Comparison of ENCODE assay signal across 1 cellular context in the genomic region with DNA sequence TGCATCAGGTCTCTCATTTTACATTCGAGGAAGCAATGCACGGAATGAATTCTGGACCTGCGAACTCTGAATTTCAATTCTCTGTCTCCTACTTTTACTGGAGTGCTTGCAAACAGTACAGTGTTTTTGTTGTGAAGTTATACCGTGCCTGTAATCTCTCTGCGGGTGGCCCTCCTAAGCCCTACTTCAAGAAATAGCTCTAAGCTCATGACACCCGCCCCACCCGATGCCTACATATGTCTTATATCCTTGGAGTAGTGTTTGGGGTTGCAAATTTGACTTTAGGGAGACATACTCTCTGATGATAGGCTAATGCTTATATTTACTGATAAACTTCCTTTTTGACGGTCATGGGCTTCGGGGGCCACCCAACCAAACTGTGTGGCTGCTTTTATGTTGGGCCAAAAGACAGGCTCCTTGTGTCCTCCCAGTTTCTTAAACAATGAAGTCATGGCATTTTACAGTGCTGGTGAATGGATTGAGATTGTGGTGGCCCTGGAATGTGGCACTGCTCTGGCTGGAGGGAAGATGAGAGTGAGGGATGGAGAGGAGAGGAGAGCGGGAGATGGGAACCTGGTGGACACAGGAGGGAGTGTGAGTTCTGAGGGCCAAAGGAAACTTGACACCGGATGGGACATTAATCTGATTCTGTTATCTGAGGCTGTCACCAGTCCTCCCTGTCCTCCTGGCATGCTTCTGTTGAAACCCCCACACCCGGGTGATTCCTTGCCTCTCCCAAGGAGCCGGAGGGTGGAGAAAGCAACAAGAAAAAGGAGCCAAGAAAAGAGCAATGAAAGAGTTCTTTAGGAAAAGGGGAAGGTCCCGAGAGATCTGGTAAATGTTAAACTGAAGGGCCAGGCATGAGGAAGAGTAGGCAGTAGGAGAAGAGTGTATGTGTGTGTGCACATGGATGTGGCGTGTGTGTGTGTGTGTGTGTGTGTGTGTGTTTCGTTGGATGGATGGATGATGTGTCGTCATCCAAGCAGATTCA.
TF ChIP-seq lines count a peak whose summit lies in the region.

No MANE protein-coding gene starts in this region.

TF ChIP-seq in WTC11, 78 proteins besides CTCF, POLR2A, EP300 and RAD21 (continued from another document):
- TF ChIP-seq, protein P1, sequence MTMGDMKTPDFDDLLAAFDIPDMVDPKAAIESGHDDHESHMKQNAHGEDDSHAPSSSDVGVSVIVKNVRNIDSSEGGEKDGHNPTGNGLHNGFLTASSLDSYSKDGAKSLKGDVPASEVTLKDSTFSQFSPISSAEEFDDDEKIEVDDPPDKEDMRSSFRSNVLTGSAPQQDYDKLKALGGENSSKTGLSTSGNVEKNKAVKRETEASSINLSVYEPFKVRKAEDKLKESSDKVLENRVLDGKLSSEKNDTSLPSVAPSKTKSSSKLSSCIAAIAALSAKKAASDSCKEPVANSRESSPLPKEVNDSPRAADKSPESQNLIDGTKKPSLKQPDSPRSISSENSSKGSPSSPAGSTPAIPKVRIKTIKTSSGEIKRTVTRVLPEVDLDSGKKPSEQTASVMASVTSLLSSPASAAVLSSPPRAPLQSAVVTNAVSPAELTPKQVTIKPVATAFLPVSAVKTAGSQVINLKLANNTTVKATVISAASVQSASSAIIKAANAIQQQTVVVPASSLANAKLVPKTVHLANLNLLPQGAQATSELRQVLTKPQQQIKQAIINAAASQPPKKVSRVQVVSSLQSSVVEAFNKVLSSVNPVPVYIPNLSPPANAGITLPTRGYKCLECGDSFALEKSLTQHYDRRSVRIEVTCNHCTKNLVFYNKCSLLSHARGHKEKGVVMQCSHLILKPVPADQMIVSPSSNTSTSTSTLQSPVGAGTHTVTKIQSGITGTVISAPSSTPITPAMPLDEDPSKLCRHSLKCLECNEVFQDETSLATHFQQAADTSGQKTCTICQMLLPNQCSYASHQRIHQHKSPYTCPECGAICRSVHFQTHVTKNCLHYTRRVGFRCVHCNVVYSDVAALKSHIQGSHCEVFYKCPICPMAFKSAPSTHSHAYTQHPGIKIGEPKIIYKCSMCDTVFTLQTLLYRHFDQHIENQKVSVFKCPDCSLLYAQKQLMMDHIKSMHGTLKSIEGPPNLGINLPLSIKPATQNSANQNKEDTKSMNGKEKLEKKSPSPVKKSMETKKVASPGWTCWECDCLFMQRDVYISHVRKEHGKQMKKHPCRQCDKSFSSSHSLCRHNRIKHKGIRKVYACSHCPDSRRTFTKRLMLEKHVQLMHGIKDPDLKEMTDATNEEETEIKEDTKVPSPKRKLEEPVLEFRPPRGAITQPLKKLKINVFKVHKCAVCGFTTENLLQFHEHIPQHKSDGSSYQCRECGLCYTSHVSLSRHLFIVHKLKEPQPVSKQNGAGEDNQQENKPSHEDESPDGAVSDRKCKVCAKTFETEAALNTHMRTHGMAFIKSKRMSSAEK (CRISPR knock-in tag; IDR thresholded peaks at IDR 0.05; ENCODE audit: borderline replicate concordance), result no peak
- TF ChIP-seq NFATC4 (CRISPR knock-in tag; IDR thresholded peaks at IDR 0.05), result no peak
